13 cellular contexts compared by ENCODE assay signal in genomic region chr5:140317859-140318258, GRCh38. TPM values are rescaled to one million over a fixed set of nuclear protein-coding genes. Genes with fewer than 3 reads are reported as not detected.
A peak's percentile ranks its signal among the peaks of the same experiment; 100 is the strongest.
DNase-seq lines count a peak whose midpoint lies in the region; ATAC-seq and TF ChIP-seq lines count a peak whose summit lies in the region.
"Had no signal": no experiment of that assay in that cellular context is flagged by ENCODE, and none has a peak within 500 bp of the region (broad histone marks: within the 10 kb centered on the region; RNA-seq: fewer than 3 reads in every experiment).

No MANE protein-coding gene starts in this region.

- H3K4me3 ChIP-seq in adipocyte (ENCODE audit: low read length) (no peak overlapping the region), upper lobe of right lung (no peak overlapping the region), trophoblast cell (ENCODE audit: low read depth, low read length) (no peak overlapping the region)
- H3K4me3 ChIP-seq: heart right ventricle had no signal

- WGBS in trophoblast cell (ENCODE audit: extremely low coverage, insufficient coverage, insufficient read length), result no CpG with 5 or more reads among the region's 5 CpGs

- H2AFZ ChIP-seq in trophoblast cell (ENCODE audit: insufficient read depth, low read length, poor library complexity), result no peak overlapping the region

- no peak overlapping the region for H3K18ac ChIP-seq in trophoblast cell (ENCODE audit: low read length)

- H4K12ac ChIP-seq in trophoblast cell (ENCODE audit: low read depth, low read length), result no peak overlapping the region

- H2AK5ac ChIP-seq in trophoblast cell (ENCODE audit: low read length), result no peak overlapping the region

- no peaks in the 10 kb centered on the region for H3K79me2 ChIP-seq in trophoblast cell (ENCODE audit: control insufficient read depth, insufficient read depth, low read length, poor library complexity)

- no peak overlapping the region for H2BK12ac ChIP-seq in trophoblast cell (ENCODE audit: low read length)

- no peak overlapping the region for H3K23ac ChIP-seq in trophoblast cell (ENCODE audit: low read length)

- H3K27me3 ChIP-seq in adipocyte (replicated peaks; ENCODE audit: control insufficient read depth, insufficient read depth, low read length) (no peaks in the 10 kb centered on the region), upper lobe of right lung (no peaks in the 10 kb centered on the region), trophoblast cell (ENCODE audit: insufficient read depth, low read length) (no peaks in the 10 kb centered on the region)
- H3K27me3 ChIP-seq: heart right ventricle had no signal

- H3K4me1 ChIP-seq in adipocyte (ENCODE audit: control insufficient read depth, insufficient read depth, low read length), result peaks cover 4% of the 10 kb centered on the region
- peaks cover 32% of the 10 kb centered on the region for H3K4me1 ChIP-seq in upper lobe of right lung
- H3K4me1 ChIP-seq in trophoblast cell (ENCODE audit: control insufficient read depth in 1 of 2, insufficient read depth in 2 of 2, low read length in 2 of 2), result peaks cover 3 to 4% of the 10 kb centered on the region in 2 experiments

- peak overlapping the region; percentile 17 for H3K27ac ChIP-seq in upper lobe of right lung
- no peak overlapping the region for H3K27ac ChIP-seq in trophoblast cell (ENCODE audit: low read depth, low read length)
- H3K27ac ChIP-seq: heart right ventricle had no signal

- TF ChIP-seq CTCF in upper lobe of right lung (IDR thresholded peaks at IDR 0.05), result no peak

- no peak overlapping the region for H4K8ac ChIP-seq in trophoblast cell (ENCODE audit: low read depth, low read length)

- H3K4ac ChIP-seq in trophoblast cell (ENCODE audit: low read depth, low read length), result no peak overlapping the region

- no peak overlapping the region for H3K14ac ChIP-seq in trophoblast cell (ENCODE audit: low read length)

- H3K9ac ChIP-seq in adipocyte (ENCODE audit: low read length), result no peak overlapping the region
- H3K9ac ChIP-seq in trophoblast cell (ENCODE audit: low read length), result no peak overlapping the region

- intact Hi-C loops in upper lobe of right lung (cut with DNase I), result no loop called here

- no peak overlapping the region for H2BK5ac ChIP-seq in trophoblast cell (ENCODE audit: low read depth, low read length, poor library complexity)

- peaks cover 4% of the 10 kb centered on the region for H3K79me1 ChIP-seq in trophoblast cell (ENCODE audit: low read length)

- DNase-seq in HK-2 (ENCODE audit: unreplicated experiment) (peak; percentile 55), adipocyte (ENCODE audit: low read depth) (peak; percentile 21), fibroblast of peridontal ligament (ENCODE audit: extremely low read depth) (peak; percentile 53), upper lobe of right lung (no peak), trophoblast cell (no peak)
- DNase-seq: CD4-positive, alpha-beta memory T cell; heart right ventricle; NCI-H1105 treated with DMSO at 0.1 percent for 48 hours; NCI-H2227 treated with DMSO at 0.1 percent for 48 hours; stimulated activated CD4-positive, alpha-beta T cell treated with anti-CD3 and anti-CD28 coated beads, Interleukin-1b, Interleukin-23, amount 100 ng/mL, for 48 hours had no signal

- no peak overlapping the region for H4K91ac ChIP-seq in trophoblast cell (ENCODE audit: low read depth, low read length)

- H2BK120ac ChIP-seq in trophoblast cell (ENCODE audit: insufficient read depth, low read length, poor library complexity), result no peak overlapping the region

- H3K36me3 ChIP-seq in adipocyte (ENCODE audit: control insufficient read depth, insufficient read depth, low read length, severe bottlenecking), result no peaks in the 10 kb centered on the region
- H3K36me3 ChIP-seq in upper lobe of right lung, result no peaks in the 10 kb centered on the region
- H3K36me3 ChIP-seq in trophoblast cell (ENCODE audit: control insufficient read depth in 1 of 2, insufficient read depth in 2 of 2, low read length in 2 of 2), result no peaks in the 10 kb centered on the region
- H3K36me3 ChIP-seq: heart right ventricle had no signal

- no peak overlapping the region for H3K4me2 ChIP-seq in trophoblast cell (ENCODE audit: low read length)

- no peaks in the 10 kb centered on the region for H3K9me3 ChIP-seq in adipocyte (ENCODE audit: control insufficient read depth, low read length)
- H3K9me3 ChIP-seq in upper lobe of right lung, result no peaks in the 10 kb centered on the region
- H3K9me3 ChIP-seq in trophoblast cell (ENCODE audit: insufficient read depth, low read depth, low read length), result no peaks in the 10 kb centered on the region
- H3K9me3 ChIP-seq: heart right ventricle had no signal

- ATAC-seq in upper lobe of right lung, result peak; percentile 19
- ATAC-seq in GM18520 (IDR thresholded peaks at IDR 0.05; ENCODE audit: unreplicated experiment), result no peak
- ATAC-seq in GM18873 (IDR thresholded peaks at IDR 0.05; ENCODE audit: low FRiP score, unreplicated experiment), result no peak
- ATAC-seq: heart right ventricle had no signal

RNA-seq across cellular contexts. Expression of gene PFDN1, which starts 15.0 kb away (rescaled TPM):
- total RNA-seq in upper lobe of right lung, result 54.0 TPM
- polyA plus RNA-seq in trophoblast cell (2013), result 210 and 218 TPM in 2 replicates

RNA-seq across cellular contexts. Expression of gene HBEGF, which starts 28.5 kb away (rescaled TPM):
- total RNA-seq in upper lobe of right lung, result 44.3 TPM
- 15.7 and 18.8 TPM in 2 replicates for polyA plus RNA-seq in trophoblast cell (2013)

RNA-seq across cellular contexts. Expression of gene SLC4A9, which starts 42.1 kb away (rescaled TPM):
- 0.23 TPM for total RNA-seq in upper lobe of right lung
- not detected in 2 replicates for polyA plus RNA-seq in trophoblast cell (2013)
- total RNA-seq: CD4-positive, alpha-beta memory T cell; posterior vena cava had no signal
- polyA plus RNA-seq: CD4-positive, alpha-beta memory T cell had no signal

Comparison
In these comparisons a context has a peak if more than half of its experiments do, and no peak if none do; other contexts are left out.
1. DNase-seq: peak in HK-2 (single experiment), adipocyte (single experiment) and fibroblast of peridontal ligament (single experiment); none in upper lobe of right lung (single experiment) and trophoblast cell (0 of 2).